ENCODE assay signal across 8 cellular contexts in the genomic region with DNA sequence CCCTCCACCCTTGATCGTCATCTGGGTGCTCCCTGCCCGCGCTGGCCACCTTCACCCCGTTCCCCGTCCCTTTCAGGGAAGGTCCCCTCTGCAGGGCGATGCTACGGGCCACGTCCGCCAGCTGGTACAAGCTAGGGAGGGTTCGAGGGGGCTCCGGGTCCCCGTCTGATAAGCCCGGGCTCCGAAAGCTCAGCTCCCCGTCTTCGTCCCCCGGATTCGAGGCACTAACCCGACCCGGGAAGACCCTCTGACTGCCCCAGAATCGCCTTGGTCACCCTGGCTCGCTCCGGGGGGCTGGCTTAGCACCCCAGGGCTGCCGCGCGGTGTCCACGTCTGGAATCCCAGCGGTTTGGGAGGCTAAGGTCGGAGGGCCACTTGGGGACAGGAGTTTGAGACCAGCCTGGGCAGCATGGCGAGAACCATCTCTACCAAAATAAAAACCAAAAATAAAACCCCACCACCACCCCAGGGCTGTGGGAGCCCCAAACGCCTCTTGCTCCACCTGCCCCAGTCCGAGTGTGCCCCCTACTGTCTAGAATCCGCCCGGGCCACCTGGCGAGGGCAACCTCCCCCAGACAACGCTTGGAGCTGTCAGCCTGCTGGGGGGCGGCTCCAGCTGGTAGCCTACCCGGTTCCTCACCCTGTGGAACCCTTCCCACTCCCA. TPM values are rescaled to one million over a fixed set of nuclear protein-coding genes. Genes with fewer than 3 reads are reported as not detected.
A peak's percentile ranks its signal among the peaks of the same experiment; 100 is the strongest.
DNase-seq lines count a peak whose midpoint lies in the region; ATAC-seq and TF ChIP-seq lines count a peak whose summit lies in the region.

No MANE protein-coding gene starts in this region.

- H3K27ac ChIP-seq in neural progenitor cell (no peak overlapping the region), thoracic aorta (peak overlapping the region; percentile 64 to 77)

- H3K27me3 Mint-ChIP-seq in activated T-cell treated with anti-CD3 and anti-CD28 coated beads, Interleukin-2, amount 50 U/mL, for 4 hours (ENCODE audit: low read depth) = peaks cover 4% of the 10 kb centered on the region
- peaks cover 9% of the 10 kb centered on the region for H3K27me3 Mint-ChIP-seq in neural progenitor cell (ENCODE audit: insufficient read depth, low read depth)

- H3K36me3 ChIP-seq in neural progenitor cell (no peaks in the 10 kb centered on the region), thoracic aorta (no peaks in the 10 kb centered on the region)

- no peaks in the 10 kb centered on the region for H3K79me2 ChIP-seq in neural progenitor cell (ENCODE audit: low read depth)

- peak overlapping the region; percentile 79 for H2AFZ ChIP-seq in neural progenitor cell (replicated peaks)

- peaks cover 35% of the 10 kb centered on the region for H3F3A ChIP-seq in neural progenitor cell (ENCODE audit: low read depth)

- peak; percentile 3 for DNase-seq in DMS79 (lab: John Stamatoyannopoulos, UW)
- no peak for DNase-seq in DMS79 treated with DMSO at 0.1 percent for 48 hours (lab: John Stamatoyannopoulos, UW)
- peak; percentile 47 for DNase-seq in NOMO-1 treated with dmso at 0.1 percent for 144 hours (lab: John Stamatoyannopoulos, UW; ENCODE audit: unreplicated experiment)
- DNase-seq in activated T-cell treated with anti-CD3 and anti-CD28 coated beads, Interleukin-2, amount 50 U/mL, for 4 hours = peak; percentile 67
- peak; percentile 23 for DNase-seq in fibroblast of peridontal ligament (ENCODE audit: extremely low read depth)
- DNase-seq in neural progenitor cell (ENCODE audit: low spot score) = peak; percentile 54
- DNase-seq in thoracic aorta (ENCODE audit: low spot score) = no peak
- DNase-seq in NK-92 treated with Interleukin-12 subunit alpha and Interleukin-12 subunit beta, amount 100 ng/mL, for 24 hours (lab: John Stamatoyannopoulos, UW) = no peak

- peaks cover 19% of the 10 kb centered on the region for H3K4me1 Mint-ChIP-seq in activated T-cell treated with anti-CD3 and anti-CD28 coated beads, Interleukin-2, amount 50 U/mL, for 4 hours (ENCODE audit: low read depth)
- peaks cover 33% of the 10 kb centered on the region for H3K4me1 Mint-ChIP-seq in neural progenitor cell

- peaks cover 35% of the 10 kb centered on the region for H3K27me3 ChIP-seq in neural progenitor cell
- no peaks in the 10 kb centered on the region for H3K27me3 ChIP-seq in thoracic aorta (replicated peaks; ENCODE audit: insufficient read depth)

- H3K9me3 ChIP-seq in neural progenitor cell (ENCODE audit: low read depth) = no peaks in the 10 kb centered on the region
- H3K9me3 ChIP-seq in thoracic aorta = no peaks in the 10 kb centered on the region

- H3K4me1 ChIP-seq in neural progenitor cell = peaks cover 25% of the 10 kb centered on the region
- H3K4me1 ChIP-seq in thoracic aorta (ENCODE audit: control insufficient read depth in 1 of 2, low read depth in 2 of 2) = peaks cover 13 to 21% of the 10 kb centered on the region in 2 donors

- H3K4me3 ChIP-seq in neural progenitor cell (peak overlapping the region; percentile 69), thoracic aorta (peak overlapping the region; percentile 82)

- H3K9me3 Mint-ChIP-seq in activated T-cell treated with anti-CD3 and anti-CD28 coated beads, Interleukin-2, amount 50 U/mL, for 4 hours = no peaks in the 10 kb centered on the region
- H3K9me3 Mint-ChIP-seq in neural progenitor cell = no peaks in the 10 kb centered on the region

- H3K4me3 Mint-ChIP-seq in activated T-cell treated with anti-CD3 and anti-CD28 coated beads, Interleukin-2, amount 50 U/mL, for 4 hours = peak overlapping the region; percentile 74
- H3K4me3 Mint-ChIP-seq in neural progenitor cell = peak overlapping the region; percentile 83

- TF ChIP-seq CTCF in neural progenitor cell (IDR thresholded peaks at IDR 0.05) = peak; percentile 57
- peak; percentile 51 for TF ChIP-seq CTCF in thoracic aorta (IDR thresholded peaks at IDR 0.05)

- H3K27ac Mint-ChIP-seq in neural progenitor cell = peak overlapping the region; percentile 35

- peak overlapping the region; percentile 52 for H3K9ac ChIP-seq in neural progenitor cell

- H3K4me2 ChIP-seq in neural progenitor cell = peak overlapping the region; percentile 90

- peaks cover 15% of the 10 kb centered on the region for H4K20me1 ChIP-seq in neural progenitor cell (ENCODE audit: low read depth)

- H3K36me3 Mint-ChIP-seq in activated T-cell treated with anti-CD3 and anti-CD28 coated beads, Interleukin-2, amount 50 U/mL, for 4 hours (ENCODE audit: insufficient read depth) = no peaks in the 10 kb centered on the region
- H3K36me3 Mint-ChIP-seq in neural progenitor cell = no peaks in the 10 kb centered on the region

- peak; percentile 13 to 30 for ATAC-seq in activated T-cell treated with anti-CD3 and anti-CD28 coated beads, Interleukin-2, amount 50 U/mL, for 4 hours
- ATAC-seq in thoracic aorta (ENCODE audit: insufficient number of reproducible peaks, low FRiP score, low read depth) = no peak

RNA-seq across cellular contexts. Expression of a gene that starts 1.1 kb away (rescaled TPM):
- total RNA-seq in activated T-cell treated with anti-CD3 and anti-CD28 coated beads, Interleukin-2, amount 50 U/mL, for 4 hours = 1 to 10 TPM; 4.1 to 9.4 (median 5.0) TPM
- total RNA-seq in neural progenitor cell (ENCODE audit: low replicate concordance) = 6.8 and 18.4 TPM in 2 replicates
- 10 to 100 TPM; 21.1 to 21.9 TPM for total RNA-seq in thoracic aorta

RNA-seq across cellular contexts. Expression of a gene that starts 15.8 kb away (rescaled TPM):
- total RNA-seq in activated T-cell treated with anti-CD3 and anti-CD28 coated beads, Interleukin-2, amount 50 U/mL, for 4 hours = 1 to 10 TPM; 1.3 to 2.0 (median 1.6) TPM
- total RNA-seq in neural progenitor cell (ENCODE audit: low replicate concordance) (1.1 TPM in 1 of 2 replicates, not detected in the other), thoracic aorta (10 to 100 TPM; 17.6 to 19.1 TPM)

RNA-seq across cellular contexts. Expression of a gene that starts 19.9 kb away (rescaled TPM):
- total RNA-seq in activated T-cell treated with anti-CD3 and anti-CD28 coated beads, Interleukin-2, amount 50 U/mL, for 4 hours = 1 to 10 TPM; 2.0 to 2.7 (median 2.3) TPM
- total RNA-seq in neural progenitor cell (ENCODE audit: low replicate concordance) (0.13 and 2.8 TPM in 2 replicates), thoracic aorta (10 to 100 TPM; 16.1 to 38.9 TPM)

RNA-seq across cellular contexts. Expression of a gene that starts 54.9 kb away (rescaled TPM):
- total RNA-seq in activated T-cell treated with anti-CD3 and anti-CD28 coated beads, Interleukin-2, amount 50 U/mL, for 4 hours = 100 to 1,000 TPM; 506 to 585 (median 522) TPM
- 119 and 173 TPM in 2 replicates for total RNA-seq in neural progenitor cell (ENCODE audit: low replicate concordance)
- total RNA-seq in thoracic aorta = 100 to 1,000 TPM; 184 to 186 TPM

Comparison
In these comparisons a context has a peak if more than half of its experiments do, and no peak if none do; other contexts are left out.
1. DNase-seq: peak in DMS79 (single experiment), NOMO-1 treated with dmso at 0.1 percent for 144 hours (single experiment), activated T-cell treated with anti-CD3 and anti-CD28 coated beads, Interleukin-2, amount 50 U/mL, for 4 hours (single experiment), fibroblast of peridontal ligament (single experiment) and neural progenitor cell (single experiment); none in DMS79 treated with DMSO at 0.1 percent for 48 hours (single experiment), thoracic aorta (single experiment) and NK-92 treated with Interleukin-12 subunit alpha and Interleukin-12 subunit beta, amount 100 ng/mL, for 24 hours (single experiment).